ENCODE assay signal across 14 cellular contexts in the genomic region with DNA sequence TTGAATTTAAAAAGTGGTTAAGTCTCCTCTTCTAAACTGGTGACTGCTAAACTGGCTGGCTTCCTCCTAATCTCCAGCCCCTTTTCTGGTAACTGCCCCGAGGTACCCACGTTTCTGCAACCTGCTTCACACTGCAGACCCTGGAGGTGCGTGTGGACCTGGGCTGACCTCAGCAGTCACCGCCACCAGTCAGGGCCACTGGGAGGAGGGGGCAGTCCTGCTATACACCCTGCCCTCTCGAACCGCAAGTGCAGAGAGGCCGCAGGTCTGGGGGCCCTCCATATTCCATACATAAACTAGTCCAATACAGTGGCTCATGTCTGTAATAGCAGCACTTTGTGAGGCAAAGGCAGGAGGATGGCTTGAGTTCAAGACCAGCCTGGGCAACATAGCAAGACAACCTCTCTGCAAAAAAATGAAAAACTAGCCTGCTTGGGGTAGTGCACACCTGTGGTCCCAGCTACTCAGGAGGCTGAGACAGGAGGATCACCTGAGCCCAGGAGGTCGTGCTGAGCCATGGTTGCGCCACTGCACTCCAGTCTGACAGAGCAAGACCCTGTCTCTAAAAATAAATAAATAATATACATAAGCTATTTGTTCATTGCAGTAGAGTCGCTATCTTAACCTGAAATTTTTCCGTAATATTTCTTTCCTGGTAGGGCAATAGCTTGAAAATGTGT. TPM values are rescaled to one million over a fixed set of nuclear protein-coding genes. Genes with fewer than 3 reads are reported as not detected.
DNase-seq lines count a peak whose midpoint lies in the region; ATAC-seq, FAIRE-seq and TF ChIP-seq lines count a peak whose summit lies in the region.
"Had no signal": no experiment of that assay in that cellular context is flagged by ENCODE, and none has a peak within 500 bp of the region (broad histone marks: within the 10 kb centered on the region; RNA-seq: fewer than 3 reads in every experiment).

No MANE protein-coding gene starts in this region.

- in situ Hi-C loops in GM12878 (cut with MboI): loop anchor here (25.0 kb wide), 1 partner anchor 367 kb away; the partner anchor contains the start of genes MPHOSPH9 and MTRFR

- CTCF ChIA-PET in GM12878 (lab: Yijun Ruan, JAX): interaction anchor here (0.6 to 4.2 kb wide), 10 partner anchors 9 to 363 kb away, joined by 3 to 20 read pairs (median 6); partner anchors contain the start of genes MPHOSPH9 and MTRFR

- SMC1A ChIA-PET in GM12878 (lab: Charles Lee; ENCODE audit: uncharacterized antibody, unreplicated experiment): interaction anchor here (1.4 to 4.6 kb wide), 9 partner anchors 8 to 82 kb away, joined by 4 to 64 read pairs (median 12); no protein-coding TSS in a partner anchor

- ATAC-seq in GM12878: no peak
- ATAC-seq in lower lobe of right lung: no peak

- peak overlapping the region; percentile 74; the same call in 1 of the 2 replicates for H3K4me2 ChIP-seq in DOHH2 (ENCODE audit: low read length)
- H3K4me2 ChIP-seq in GM12878 (ENCODE audit: control insufficient read depth, insufficient read depth): 0 out of 2 replicates have a peak overlapping the region, but pooled peaks have one; percentile 93

- WGBS in GM12878 (ENCODE audit: insufficient coverage, insufficient replicate concordance, low lambda C conversion rate, missing lambda C conversion rate): 92% methylated on average over 11 of the region's 11 CpGs

- H4K20me1 ChIP-seq in DOHH2 (ENCODE audit: control insufficient read depth, insufficient read depth, low read depth, low read length) (no peaks in the 10 kb centered on the region), GM12878 (ENCODE audit: control insufficient read depth, insufficient read depth) (no peaks in the 10 kb centered on the region)

- POLR2A ChIA-PET in GM12878 (lab: Charles Lee): interaction anchor here (0.5 to 3.4 kb wide), 10 partner anchors 10 to 370 kb away, joined by 3 to 23 read pairs (median 4); partner anchors contain the start of gene ARL6IP4

- peaks cover 16% of the 10 kb centered on the region for H3F3A ChIP-seq in DOHH2 (ENCODE audit: control insufficient read depth, insufficient read depth)

- H3K27ac ChIP-seq in DOHH2 (ENCODE audit: low read depth, low read length): no peak overlapping the region
- no peak overlapping the region for H3K27ac ChIP-seq in GM12878 (ENCODE audit: control insufficient read depth, insufficient read depth)
- H3K27ac ChIP-seq in lower lobe of right lung: peak overlapping the region; percentile 87
- peak overlapping the region in 13 of 21 experiments; percentile 43 to 92 (median 85) for H3K27ac ChIP-seq in skin epidermis

- TF ChIP-seq CTCF in DOHH2 (IDR thresholded peaks at IDR 0.05; ENCODE audit: low read depth, low read length, poor library complexity, severe bottlenecking): no peak
- TF ChIP-seq CTCF in GM12878 (IDR thresholded peaks at IDR 0.05 in 2 of 3, conservative IDR thresholded peaks at IDR 0.05 in 1 of 3; ENCODE audit: control insufficient read depth in 2 of 3, extremely low read depth in 1 of 3, insufficient read depth in 1 of 3, low read depth in 3 of 3, low read length in 3 of 3): no peak
- no peak for TF ChIP-seq CTCF in lower lobe of right lung (IDR thresholded peaks at IDR 0.05)

- intact Hi-C loops in GM12878 (cut with micrococcal nuclease; ENCODE audit: unreplicated experiment): loop anchor here (2.0 to 10.0 kb wide), 2 partner anchors 16 to 364 kb away; partner anchors contain the start of genes MPHOSPH9 and MTRFR
- intact Hi-C loops in lower lobe of right lung (cut with DNase I): no loop called here

- no peak for TF ChIP-seq POLR2A in GM12878 (IDR thresholded peaks at IDR 0.05; ENCODE audit: low read depth, low read length)

- no peaks in the 10 kb centered on the region for H3K36me3 ChIP-seq in DOHH2 (ENCODE audit: control insufficient read depth, low read length)
- peaks cover 13 to 37% of the 10 kb centered on the region in 2 experiments; a peak in 3 of 4 replicates for H3K36me3 ChIP-seq in GM12878 (ENCODE audit: control insufficient read depth in 2 of 2, insufficient read depth in 2 of 2, low read length in 1 of 2)
- H3K36me3 ChIP-seq in lower lobe of right lung: peaks cover 56% of the 10 kb centered on the region

- no peak for TF ChIP-seq RAD21 in GM12878 (IDR thresholded peaks at IDR 0.05; ENCODE audit: insufficient read depth, low read depth, low read length)

- no peak for FAIRE-seq in GM12878 (lab: Jason Lieb, UNC)
- FAIRE-seq: D721Med, GM12892, TTC549 had no signal

- no peak for DNase-seq in GM12878 (ENCODE audit: low read depth, low spot score)
- no peak for DNase-seq in lower lobe of right lung
- no peak for DNase-seq in HuH-7.5 (ENCODE audit: low spot score)
- DNase-seq in cerebellar nuclear complex (lab: John Stamatoyannopoulos, UW): no peak
- no peak for DNase-seq in MV-4-11 (lab: John Stamatoyannopoulos, UW)
- DNase-seq in NCI-H2029 (lab: John Stamatoyannopoulos, UW): no peak
- DNase-seq: activated T-cell treated with anti-CD3 and anti-CD28 coated beads, Interleukin-2, amount 50 U/mL, for 48 hours; cortex of kidney; NCI-H1436 had no signal

- H3K9ac ChIP-seq in GM12878 (ENCODE audit: control insufficient read depth, insufficient read depth, low read length): no peak overlapping the region

- TF ChIP-seq EP300 in GM12878 (IDR thresholded peaks at IDR 0.05; ENCODE audit: borderline replicate concordance in 1 of 2, control insufficient read depth in 1 of 2, low read depth in 2 of 2, low read length in 2 of 2): no peak

- peaks cover 42% of the 10 kb centered on the region for H3K4me1 ChIP-seq in DOHH2 (ENCODE audit: control insufficient read depth, low read length)
- peaks cover 29% of the 10 kb centered on the region for H3K4me1 ChIP-seq in GM12878 (ENCODE audit: control insufficient read depth, insufficient read depth, low read length)
- H3K4me1 ChIP-seq in lower lobe of right lung: peaks cover 79% of the 10 kb centered on the region

- H3K9me2 ChIP-seq in DOHH2 (replicated peaks; ENCODE audit: control insufficient read depth, low read length): no peaks in the 10 kb centered on the region

- RAD21 ChIA-PET in GM12878 (lab: Charles Lee; ENCODE audit: unreplicated experiment): interaction anchor here (0.7 to 3.7 kb wide), 14 partner anchors 9 to 232 kb away, joined by 3 to 18 read pairs (median 4); partner anchors contain the start of gene VPS37B

- no peaks in the 10 kb centered on the region for H3K79me2 ChIP-seq in DOHH2 (ENCODE audit: control insufficient read depth, low read length)
- peaks cover 8% of the 10 kb centered on the region for H3K79me2 ChIP-seq in GM12878 (ENCODE audit: control insufficient read depth, insufficient read depth, low read length)

- no peaks in the 10 kb centered on the region for H3K9me3 ChIP-seq in DOHH2 (ENCODE audit: control insufficient read depth, insufficient read depth, low read length)
- H3K9me3 ChIP-seq in GM12878 (replicated peaks; ENCODE audit: control insufficient read depth, insufficient read depth, low read length): no peaks in the 10 kb centered on the region
- H3K9me3 ChIP-seq in lower lobe of right lung: no peaks in the 10 kb centered on the region

- peaks cover 3% of the 10 kb centered on the region; the same call in 1 of the 2 replicates for H3K27me3 ChIP-seq in DOHH2 (ENCODE audit: control insufficient read depth, low read length)
- H3K27me3 ChIP-seq in GM12878 (replicated peaks in 1 of 2; ENCODE audit: control insufficient read depth in 2 of 2, insufficient read depth in 2 of 2, low read length in 1 of 2): no peaks in the 10 kb centered on the region
- H3K27me3 ChIP-seq in lower lobe of right lung (ENCODE audit: low read depth): no peaks in the 10 kb centered on the region

- H2AFZ ChIP-seq in GM12878 (ENCODE audit: control insufficient read depth, low read depth, low read length): no peak overlapping the region

- BruUV-seq in GM12878 (replicated peaks; lab: Mats Ljungman, UMichigan): no TSS peak

- H3K4me3 ChIP-seq in DOHH2 (ENCODE audit: low read length) (no peak overlapping the region), GM12878 (no peak overlapping the region), lower lobe of right lung (peak overlapping the region; percentile 39), skin epidermis (no peak overlapping the region)

RNA-seq across cellular contexts. Expression of gene VPS37B, which starts 25.6 kb away (rescaled TPM):
- 54.9 and 58.5 TPM in 2 replicates for total RNA-seq in GM12878 (2013; cell fraction: nucleolus; rRNA removed)
- 47.5 and 53.3 TPM in 2 replicates for total RNA-seq in GM12878 (2014; rRNA removed)
- 22.3 and 26.5 TPM in 2 replicates for total RNA-seq in GM12878 (2014; rRNA removed; fragmentation: Illumina TruSeq; extraction: Trizol)
- total RNA-seq in GM12878 (2021): 68.6 and 68.7 TPM in 2 replicates
- polyA plus RNA-seq in GM12878 (2011; ENCODE audit: low read depth): 7.5 TPM
- polyA plus RNA-seq in GM12878 (2011; rRNA removed): 11.7 and 13.0 TPM in 2 replicates
- polyA plus RNA-seq in GM12878 (2011; cell fraction: cytosol; rRNA removed): 22.7 and 26.9 TPM in 2 replicates
- 24.3 and 28.7 TPM in 2 replicates for polyA plus RNA-seq in GM12878 (2011; cell fraction: nucleus; rRNA removed)
- 18.5 and 21.4 TPM in 2 replicates for polyA plus RNA-seq in GM12878 (2012)
- 20.1 and 29.5 TPM in 2 replicates for polyA plus RNA-seq in GM12878 (2014; fragmentation: Illumina TruSeq; extraction: Trizol)
- polyA plus RNA-seq in GM12878 (2014; fragmentation: Nextera tagmentation; extraction: Ambion mirVana): 1 to 10 TPM in 1 of 2 experiments, under 1 TPM in 1; 0.66 to 1.7 TPM
- polyA plus RNA-seq in GM12878 (2014; rRNA removed): 54.0 and 63.8 TPM in 2 replicates
- 10 to 100 TPM; 49.7 to 52.6 TPM for polyA plus RNA-seq in GM12878 (2016; fragmentation: Nextera tagmentation; extraction: Ambion mirVana)
- polyA minus RNA-seq in GM12878 (2011; rRNA and poly(A)+ RNA removed): 10.7 and 17.4 TPM in 2 replicates
- 11.3 and 11.4 TPM in 2 replicates for polyA minus RNA-seq in GM12878 (2011; cell fraction: cytosol; rRNA and poly(A)+ RNA removed)
- polyA minus RNA-seq in GM12878 (2011; cell fraction: nucleus; rRNA and poly(A)+ RNA removed): 8.9 and 18.9 TPM in 2 replicates
- 34.5 TPM for total RNA-seq in lower lobe of right lung

RNA-seq across cellular contexts. Expression of gene HIP1R, which starts 35.0 kb away (rescaled TPM):
- total RNA-seq in GM12878 (2013; cell fraction: nucleolus; rRNA removed): 18.6 and 21.9 TPM in 2 replicates
- total RNA-seq in GM12878 (2014; rRNA removed) (23.3 and 27.7 TPM in 2 replicates), GM12878 (2014; rRNA removed; fragmentation: Illumina TruSeq; extraction: Trizol) (6.9 and 10.2 TPM in 2 replicates), GM12878 (2021) (20.7 and 21.7 TPM in 2 replicates), lower lobe of right lung (28.2 TPM)
- polyA plus RNA-seq in GM12878 (2011; ENCODE audit: low read depth): 3.2 TPM
- polyA plus RNA-seq in GM12878 (2011; rRNA removed) (1.1 and 1.6 TPM in 2 replicates), GM12878 (2014; fragmentation: Illumina TruSeq; extraction: Trizol) (3.4 and 10.4 TPM in 2 replicates), GM12878 (2014; fragmentation: Nextera tagmentation; extraction: Ambion mirVana) (under 1 TPM; 0.18 to 0.35 TPM), GM12878 (2014; rRNA removed) (19.9 and 20.8 TPM in 2 replicates), GM12878 (2016; fragmentation: Nextera tagmentation; extraction: Ambion mirVana) (10 to 100 TPM; 12.9 to 14.4 TPM)
- 1.1 and 3.2 TPM in 2 replicates for polyA plus RNA-seq in GM12878 (2011; cell fraction: cytosol; rRNA removed)
- polyA plus RNA-seq in GM12878 (2011; cell fraction: nucleus; rRNA removed): 17.7 and 27.4 TPM in 2 replicates
- polyA plus RNA-seq in GM12878 (2012): 5.7 and 6.6 TPM in 2 replicates
- polyA minus RNA-seq in GM12878 (2011; rRNA and poly(A)+ RNA removed): 1.9 and 5.3 TPM in 2 replicates
- polyA minus RNA-seq in GM12878 (2011; cell fraction: cytosol; rRNA and poly(A)+ RNA removed): 1.1 and 1.2 TPM in 2 replicates
- 3.9 and 4.6 TPM in 2 replicates for polyA minus RNA-seq in GM12878 (2011; cell fraction: nucleus; rRNA and poly(A)+ RNA removed)

Comparison
In these comparisons a context has a peak if more than half of its experiments do, and no peak if none do; other contexts are left out.
1. H3K27ac ChIP-seq: peak in lower lobe of right lung (single experiment) and skin epidermis (13 of 21); none in DOHH2 (single experiment) and GM12878 (single experiment).